Comparison of ENCODE assay signal across 1 cellular context in genomic region chr21:42081931-42082381, GRCh38.
TF ChIP-seq lines count a peak whose summit lies in the region.

No MANE protein-coding gene starts in this region.

TF ChIP-seq in K562, 482 proteins besides CTCF, POLR2A, EP300 and RAD21:
- no peak for TF ChIP-seq E2F1 (CRISPR knock-in tag; IDR thresholded peaks at IDR 0.05)
- TF ChIP-seq IRF9 (tag; IDR thresholded peaks at IDR 0.05), result no peak
- no peak for TF ChIP-seq RBM34 (IDR thresholded peaks at IDR 0.05; ENCODE audit: borderline replicate concordance, insufficient read depth, low read length)
- no peak for TF ChIP-seq EP400 (IDR thresholded peaks at IDR 0.05)
- TF ChIP-seq MAFK (IDR thresholded peaks at IDR 0.05; ENCODE audit: low read length), result no peak
- TF ChIP-seq SETDB1 (IDR thresholded peaks at IDR 0.05; ENCODE audit: low read length), result no peak
- no peak for TF ChIP-seq MLLT1 (IDR thresholded peaks at IDR 0.05)
